ENCODE assay signal across 8 cellular contexts in the genomic region with DNA sequence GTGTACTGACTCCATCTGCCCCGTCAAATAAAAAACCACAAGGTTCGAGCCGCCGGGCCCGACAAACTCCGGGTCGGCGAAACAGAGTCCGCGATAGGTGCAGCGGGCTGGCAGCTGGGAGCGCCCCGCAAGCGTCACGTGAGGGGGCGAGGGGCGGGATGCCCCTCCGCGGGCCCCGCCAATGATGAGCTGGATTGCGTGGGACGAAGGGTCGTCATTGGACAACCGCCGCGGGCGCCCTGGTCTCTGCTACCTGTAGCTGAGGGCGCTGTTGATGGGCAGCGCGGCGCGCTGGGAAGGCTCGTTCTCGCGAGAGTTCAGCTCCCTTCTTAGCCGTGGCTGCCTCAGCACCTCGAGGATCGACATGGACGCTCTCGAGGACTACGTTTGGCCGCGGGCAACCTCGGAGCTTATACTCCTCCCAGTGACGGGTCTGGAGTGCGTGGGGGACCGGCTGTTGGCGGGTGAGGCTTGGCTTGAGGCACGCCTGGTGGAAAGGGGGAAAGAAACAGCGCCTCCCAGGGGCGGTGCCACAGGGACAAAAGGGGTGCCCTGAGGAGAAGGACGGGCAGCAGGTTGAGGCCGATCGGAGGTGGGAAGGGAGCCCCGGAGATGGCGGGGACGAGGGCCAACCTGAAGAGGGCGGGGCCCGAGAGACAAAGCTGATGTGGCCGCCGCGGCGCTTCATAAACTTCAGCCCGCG. TPM values are rescaled to one million over a fixed set of nuclear protein-coding genes. Genes with fewer than 3 reads are reported as not detected.
DNase-seq lines count a peak whose midpoint lies in the region; ATAC-seq and TF ChIP-seq lines count a peak whose summit lies in the region.

Gene WDR6, plus strand, starts transcription at position 324 of the 703 bp plus-strand sequence. Its CDS starts 41 bp downstream, at position 365.

- H3K27me3 Mint-ChIP-seq in activated CD4-positive, alpha-beta T cell treated with anti-CD3 and anti-CD28 coated beads for 36 hours: no peaks in the 10 kb centered on the region

- intact Hi-C loops in activated CD4-positive, alpha-beta T cell treated with anti-CD3 and anti-CD28 coated beads for 36 hours (cut with DNase I, micrococcal nuclease): loop anchor here (1.0 to 5.0 kb wide), 16 partner anchors 14 to 667 kb away; partner anchors contain the start of genes APEH (in 1 of the 2), ARIH2 (in 1 of the 2), CCDC71 (in 1 of the 2) and DAG1 (in 1 of the 2)

- TF ChIP-seq CTCF in BJ (IDR thresholded peaks at IDR 0.05; ENCODE audit: insufficient read depth, low read depth, low read length) (peak; percentile 50), choroid plexus epithelial cell (conservative IDR thresholded peaks at IDR 0.05; ENCODE audit: low read depth, low read length) (peak; percentile 52)

- POLR2A ChIA-PET in BJ (lab: Charles Lee): interaction anchor here (0.5 to 1.5 kb wide), 10 partner anchors 13 to 664 kb away, joined by 3 to 19 read pairs (median 7); partner anchors contain the start of genes IMPDH2, NDUFAF3, P4HTM and SLC25A20
- POLR2A ChIA-PET in activated CD4-positive, alpha-beta T cell treated with anti-CD3 and anti-CD28 coated beads for 36 hours (lab: Charles Lee): interaction anchor here (0.5 to 3.7 kb wide), 19 partner anchors 13 to 819 kb away, joined by 3 to 102 read pairs (median 4); partner anchors contain the start of genes ARIH2, CDC25A, DAG1 and DALRD3

- peak; percentile 79 for ATAC-seq in HG03442 (IDR thresholded peaks at IDR 0.05; ENCODE audit: unreplicated experiment)
- ATAC-seq in activated CD4-positive, alpha-beta T cell treated with anti-CD3 and anti-CD28 coated beads for 36 hours: peak; percentile 90

- peak within 1 kb of the TSS; percentile 100 for H3K4me3 Mint-ChIP-seq in activated CD4-positive, alpha-beta T cell treated with anti-CD3 and anti-CD28 coated beads for 36 hours

- peaks cover 16% of the 10 kb centered on the region for H3K4me1 Mint-ChIP-seq in activated CD4-positive, alpha-beta T cell treated with anti-CD3 and anti-CD28 coated beads for 36 hours

- H3K27ac Mint-ChIP-seq in activated CD4-positive, alpha-beta T cell treated with anti-CD3 and anti-CD28 coated beads for 36 hours: peak within 1 kb of the TSS; percentile 100

- peaks cover 10% of the 10 kb centered on the region for H3K36me3 ChIP-seq in BJ (ENCODE audit: control insufficient read depth, insufficient read depth, low read length)

- H3K27me3 ChIP-seq in BJ (ENCODE audit: control insufficient read depth, insufficient read depth, low read length): no peaks in the 10 kb centered on the region

- CTCF ChIA-PET in BJ (lab: Yijun Ruan, JAX): interaction anchor here (0.7 to 6.2 kb wide), 9 partner anchors 10 to 558 kb away, joined by 3 to 46 read pairs (median 4); partner anchors contain the start of genes ARIH2, DALRD3, NDUFAF3 and P4HTM
- CTCF ChIA-PET in activated CD4-positive, alpha-beta T cell treated with anti-CD3 and anti-CD28 coated beads for 36 hours (lab: Charles Lee): interaction anchor here (0.6 to 5.9 kb wide), 16 partner anchors 9 to 1330 kb away, joined by 3 to 61 read pairs (median 4); partner anchors contain the start of genes DALRD3, IMPDH2, IP6K2 and KLHDC8B

- peak; percentile 84 for DNase-seq in BJ (ENCODE audit: low read depth)
- peak; percentile 95 for DNase-seq in GM19238 (ENCODE audit: insufficient read length, low spot score)
- DNase-seq in NCI-H510A treated with DMSO at 0.1 percent for 48 hours (lab: John Stamatoyannopoulos, UW): peak; percentile 90
- DNase-seq in activated CD4-positive, alpha-beta T cell treated with anti-CD3 and anti-CD28 coated beads for 36 hours: peak; percentile 99
- DNase-seq in choroid plexus epithelial cell (ENCODE audit: low read depth): peak; percentile 99
- peak; percentile 96 for DNase-seq in kidney glomerular epithelial cell (lab: John Stamatoyannopoulos, UW)
- DNase-seq in stimulated activated CD4-positive, alpha-beta T cell treated with anti-CD3 and anti-CD28 coated beads, Interleukin-1b, Interleukin-23, amount 100 ng/mL, for 1 hour (ENCODE audit: low read depth in 2 of 2): peak; percentile 91 to 94

- H3K9me3 Mint-ChIP-seq in activated CD4-positive, alpha-beta T cell treated with anti-CD3 and anti-CD28 coated beads for 36 hours (ENCODE audit: low read depth): no peaks in the 10 kb centered on the region

- H3K4me3 ChIP-seq in BJ (ENCODE audit: low read depth, low read length): peak within 1 kb of the TSS; percentile 96
- H3K4me3 ChIP-seq in choroid plexus epithelial cell (ENCODE audit: low read depth, low read length): peak within 1 kb of the TSS; percentile 90

- H3K36me3 Mint-ChIP-seq in activated CD4-positive, alpha-beta T cell treated with anti-CD3 and anti-CD28 coated beads for 36 hours (ENCODE audit: low read depth): peaks cover 10% of the 10 kb centered on the region

RNA-seq across cellular contexts. Expression of gene WDR6, which starts in this region (rescaled TPM):
- polyA plus RNA-seq in BJ (2011; rRNA removed): 100 and 164 TPM in 2 replicates
- 94.1 and 135 TPM in 2 replicates for polyA minus RNA-seq in BJ (2011; rRNA and poly(A)+ RNA removed)
- 100 to 1,000 TPM; 109 to 127 TPM for total RNA-seq in activated CD4-positive, alpha-beta T cell treated with anti-CD3 and anti-CD28 coated beads for 36 hours

Comparison
In these comparisons a context has a peak if more than half of its experiments do, and no peak if none do; other contexts are left out.
1. Peak in every context shown above with its lines: DNase-seq, ATAC-seq and H3K4me3 ChIP-seq.